1 cellular context compared by ENCODE assay signal in genomic region chr1:1235016-1235744, GRCh38.
TF ChIP-seq lines count a peak whose summit lies in the region.

No MANE protein-coding gene starts in this region.

TF ChIP-seq in HEK293, 187 proteins besides CTCF, POLR2A, EP300 and RAD21:
- TF ChIP-seq, protein P1, sequence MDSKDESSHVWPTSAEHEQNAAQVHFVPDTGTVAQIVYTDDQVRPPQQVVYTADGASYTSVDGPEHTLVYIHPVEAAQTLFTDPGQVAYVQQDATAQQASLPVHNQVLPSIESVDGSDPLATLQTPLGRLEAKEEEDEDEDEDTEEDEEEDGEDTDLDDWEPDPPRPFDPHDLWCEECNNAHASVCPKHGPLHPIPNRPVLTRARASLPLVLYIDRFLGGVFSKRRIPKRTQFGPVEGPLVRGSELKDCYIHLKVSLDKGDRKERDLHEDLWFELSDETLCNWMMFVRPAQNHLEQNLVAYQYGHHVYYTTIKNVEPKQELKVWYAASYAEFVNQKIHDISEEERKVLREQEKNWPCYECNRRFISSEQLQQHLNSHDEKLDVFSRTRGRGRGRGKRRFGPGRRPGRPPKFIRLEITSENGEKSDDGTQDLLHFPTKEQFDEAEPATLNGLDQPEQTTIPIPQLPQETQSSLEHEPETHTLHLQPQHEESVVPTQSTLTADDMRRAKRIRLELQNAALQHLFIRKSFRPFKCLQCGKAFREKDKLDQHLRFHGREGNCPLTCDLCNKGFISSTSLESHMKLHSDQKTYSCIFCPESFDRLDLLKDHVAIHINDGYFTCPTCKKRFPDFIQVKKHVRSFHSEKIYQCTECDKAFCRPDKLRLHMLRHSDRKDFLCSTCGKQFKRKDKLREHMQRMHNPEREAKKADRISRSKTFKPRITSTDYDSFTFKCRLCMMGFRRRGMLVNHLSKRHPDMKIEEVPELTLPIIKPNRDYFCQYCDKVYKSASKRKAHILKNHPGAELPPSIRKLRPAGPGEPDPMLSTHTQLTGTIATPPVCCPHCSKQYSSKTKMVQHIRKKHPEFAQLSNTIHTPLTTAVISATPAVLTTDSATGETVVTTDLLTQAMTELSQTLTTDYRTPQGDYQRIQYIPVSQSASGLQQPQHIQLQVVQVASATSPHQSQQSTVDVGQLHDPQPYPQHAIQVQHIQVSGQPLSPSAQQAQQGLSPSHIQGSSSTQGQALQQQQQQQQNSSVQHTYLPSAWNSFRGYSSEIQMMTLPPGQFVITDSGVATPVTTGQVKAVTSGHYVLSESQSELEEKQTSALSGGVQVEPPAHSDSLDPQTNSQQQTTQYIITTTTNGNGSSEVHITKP (tag by site-specific recombination; IDR thresholded peaks at IDR 0.05): peak; percentile 8; the same call in 1 of the 2 replicates
- no peak for TF ChIP-seq MYNN (tag by site-specific recombination; IDR thresholded peaks at IDR 0.05; ENCODE audit: borderline replicate concordance)
- peak; percentile 52 for TF ChIP-seq GLIS2 (tag by site-specific recombination; IDR thresholded peaks at IDR 0.05)
- TF ChIP-seq HIC1 (tag by site-specific recombination; IDR thresholded peaks at IDR 0.05): 0 out of 2 replicates have a peak, but pooled peaks have one; percentile 64
- TF ChIP-seq ZNF184 (tag by site-specific recombination; IDR thresholded peaks at IDR 0.05): no peak
